ENCODE assay signal across 23 cellular contexts in genomic region chr9:116924462-116925110, GRCh38.
"Had no signal": no experiment of that assay in that cellular context is flagged by ENCODE, and none has a peak within 500 bp of the region (broad histone marks: within the 10 kb centered on the region; RNA-seq: fewer than 3 reads in every experiment).

No MANE protein-coding gene starts in this region.

- H3K4me3 ChIP-seq: adrenal gland, SJCRH30, SK-N-MC had no signal

- DNase-seq: activated CD4-positive, alpha-beta T cell treated with anti-CD3 and anti-CD28 coated beads, Interleukin-2, amount 10 ng/mL, durations not matched to agents 24 days and 14 days; activated CD4-positive, alpha-beta T cell treated with anti-CD3 and anti-CD28 coated beads, Interleukin-2, amount 50 U/mL, for 4 hours; activated CD8-positive, alpha-beta T cell treated with anti-CD3 and anti-CD28 coated beads for 36 hours; activated gamma-delta T cell treated with Interleukin-2 at 50 U/mL for 16 hours; activated naive CD4-positive, alpha-beta T cell treated with anti-CD3 and anti-CD28 coated beads for 36 hours; activated T-cell treated with anti-CD3 and anti-CD28 coated beads, Interleukin-2, amount 50 U/mL, for 1 hour; adrenal gland; anterior cingulate cortex; brain microvascular endothelial cell; central memory CD4-positive, alpha-beta T cell; NCI-H1105; NCI-H1417 treated with DMSO at 0.1 percent for 48 hours; NCI-H1930; NCI-H2081 treated with DMSO at 0.1 percent for 48 hours; NCI-H345; NCI-H524 treated with DMSO at 0.1 percent for 48 hours; NCI-H748 treated with DMSO at 0.1 percent for 48 hours; SHP77; SJCRH30; T1000 had no signal

- H3K36me3 ChIP-seq: adrenal gland, brain microvascular endothelial cell, SJCRH30 had no signal

- ATAC-seq: activated CD8-positive, alpha-beta T cell treated with anti-CD3 and anti-CD28 coated beads for 36 hours; activated naive CD4-positive, alpha-beta T cell treated with anti-CD3 and anti-CD28 coated beads, Interleukin-2, amount 50 U/mL, for 72 hours had no signal

- H3K27me3 ChIP-seq: adrenal gland, brain microvascular endothelial cell, SJCRH30 had no signal

- H3K27ac ChIP-seq: adrenal gland, brain microvascular endothelial cell, KMS-11, SJCRH30, SK-N-MC had no signal

- H3K9me3 ChIP-seq: adrenal gland, SJCRH30 had no signal

- H3K9ac ChIP-seq: KMS-11 had no signal

- H3K4me1 ChIP-seq: adrenal gland had no signal
